ENCODE assay signal across 15 cellular contexts in the genomic region with DNA sequence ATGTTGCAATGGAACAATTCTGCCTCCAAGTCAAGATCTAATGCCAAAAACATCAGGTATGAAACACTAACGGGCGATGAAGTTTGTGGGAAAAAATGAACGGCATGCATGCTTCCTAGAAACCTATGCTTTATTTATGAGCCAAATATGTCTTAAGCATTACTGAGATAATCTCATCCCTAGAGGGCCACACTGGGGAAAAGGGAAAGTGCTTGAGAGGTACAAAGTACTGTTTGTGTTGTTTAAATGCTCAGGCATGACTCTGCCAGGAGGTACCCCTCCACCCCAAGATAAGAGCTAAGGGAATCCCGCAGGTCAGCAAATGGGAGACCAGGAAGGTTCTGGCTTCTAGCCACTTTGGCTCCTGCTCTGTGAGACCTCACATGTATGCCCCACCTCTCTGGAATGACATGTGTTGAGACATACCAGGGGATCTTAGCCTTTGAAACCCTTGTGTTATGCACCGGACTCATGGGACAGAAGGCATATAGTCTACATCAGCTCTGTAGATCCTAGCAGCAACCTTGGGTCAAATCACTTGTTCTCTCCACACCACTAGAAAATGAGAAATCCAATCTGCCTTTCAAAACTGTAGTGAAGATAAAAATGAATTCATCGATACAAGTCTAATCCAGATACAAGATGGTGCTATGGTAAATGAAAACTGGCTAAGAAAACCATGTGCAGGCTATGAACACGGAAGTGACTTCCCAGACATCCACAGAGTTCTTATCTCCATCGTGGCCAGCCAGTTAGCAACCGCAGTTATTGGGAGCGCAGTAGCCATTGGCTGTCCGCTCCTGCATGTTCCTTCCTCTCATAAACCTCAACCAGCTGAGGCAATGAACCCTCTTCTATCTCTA.
A peak's percentile ranks its signal among the peaks of the same experiment; 100 is the strongest.
DNase-seq lines count a peak whose midpoint lies in the region; ATAC-seq and TF ChIP-seq lines count a peak whose summit lies in the region.
"Had no signal": no experiment of that assay in that cellular context is flagged by ENCODE, and none has a peak within 500 bp of the region (broad histone marks: within the 10 kb centered on the region; RNA-seq: fewer than 3 reads in every experiment).

No MANE protein-coding gene starts in this region.

- in situ Hi-C loops in GM23248 (cut with MboI): no loop called here

- DNase-seq in AG04450 (ENCODE audit: low read depth, low spot score): no peak
- DNase-seq in ascending aorta (ENCODE audit: low spot score in 2 of 2): peak in 1 of 2 donors; percentile 75
- no peak for DNase-seq in glutamatergic neuron
- no peak for DNase-seq in omental fat pad (ENCODE audit: low spot score)
- no peak for DNase-seq in DMS114 treated with DMSO at 0.1 percent for 48 hours (lab: John Stamatoyannopoulos, UW; ENCODE audit: unreplicated experiment)
- DNase-seq in GM23248: no peak
- DNase-seq in 8988T: no peak
- DNase-seq: activated CD4-positive, alpha-beta T cell treated with anti-CD3 and anti-CD28 coated beads for 4 hours; central memory CD4-positive, alpha-beta T cell; DMS79 treated with DMSO at 0.1 percent for 48 hours; GOT3; naive thymus-derived CD4-positive, alpha-beta T cell had no signal

- CTCF ChIA-PET in AG04450 (lab: Charles Lee): interaction anchor here (0.6 to 2.6 kb wide), 3 partner anchors 20 to 62 kb away, joined by 3 to 18 read pairs (median 7); a partner anchor contains a TSS

- peaks cover 100% of the 10 kb centered on the region for H3K79me2 ChIP-seq in GM23248 (ENCODE audit: insufficient read depth)

- no peaks in the 10 kb centered on the region for H3K36me3 Mint-ChIP-seq in glutamatergic neuron (ENCODE audit: unreplicated experiment)

- H3K4me1 ChIP-seq in ascending aorta (peaks cover 24 to 68% of the 10 kb centered on the region in 2 donors), GM23248 (ENCODE audit: insufficient read depth) (peaks cover 47% of the 10 kb centered on the region)

- peaks cover 2% of the 10 kb centered on the region for H3K9me3 Mint-ChIP-seq in glutamatergic neuron (ENCODE audit: unreplicated experiment)
- H3K9me3 Mint-ChIP-seq: activated T-helper 17 cell treated with anti-CD3 and anti-CD28 coated beads, Interleukin-2, amount 50 U/mL, for 72 hours had no signal

- no peak overlapping the region for H2AFZ ChIP-seq in GM23248

- H3F3A ChIP-seq in GM23248 (ENCODE audit: insufficient read depth): peaks cover 55% of the 10 kb centered on the region

- no peak overlapping the region for H3K9ac ChIP-seq in GM23248

- peaks cover 54% of the 10 kb centered on the region for H3K4me1 Mint-ChIP-seq in glutamatergic neuron (ENCODE audit: low read depth, unreplicated experiment)

- no peaks in the 10 kb centered on the region for H3K27me3 Mint-ChIP-seq in glutamatergic neuron (ENCODE audit: unreplicated experiment)
- H3K27me3 Mint-ChIP-seq: activated T-helper 17 cell treated with anti-CD3 and anti-CD28 coated beads, Interleukin-2, amount 50 U/mL, for 72 hours; naive thymus-derived CD4-positive, alpha-beta T cell had no signal

- 94% methylated on average over 11 of the region's 11 CpGs for WGBS in GM23248 (ENCODE audit: low coverage in 1 of 2, low lambda C conversion rate in 2 of 2, missing lambda C conversion rate in 2 of 2), 2 experiments

- peak; percentile 58 for ATAC-seq in omental fat pad (ENCODE audit: low FRiP score)
- no peak for ATAC-seq in HG03520 (IDR thresholded peaks at IDR 0.05; ENCODE audit: unreplicated experiment)
- ATAC-seq: activated T-helper 17 cell treated with anti-CD3 and anti-CD28 coated beads, Interleukin-2, amount 50 U/mL, for 72 hours; naive thymus-derived CD4-positive, alpha-beta T cell had no signal

- H3K36me3 ChIP-seq in ascending aorta (no peaks in the 10 kb centered on the region), GM23248 (ENCODE audit: low read depth) (peaks cover 3% of the 10 kb centered on the region; the same call in 1 of the 2 replicates)

- H3K9me3 ChIP-seq in AG04450 (ENCODE audit: control insufficient read depth, insufficient read depth, low read length): no peaks in the 10 kb centered on the region
- no peaks in the 10 kb centered on the region for H3K9me3 ChIP-seq in ascending aorta
- no peaks in the 10 kb centered on the region for H3K9me3 ChIP-seq in GM23248 (ENCODE audit: low read depth)

- H4K20me1 ChIP-seq in GM23248 (ENCODE audit: insufficient read depth): no peaks in the 10 kb centered on the region

- POLR2A ChIA-PET in AG04450 (lab: Yijun Ruan, JAX): interaction anchor here (0.5 to 1.0 kb wide), 3 partner anchors 49 to 57 kb away, joined by 3 to 7 read pairs (median 3); no protein-coding TSS in a partner anchor

- no peak overlapping the region for H3K4me3 Mint-ChIP-seq in glutamatergic neuron (ENCODE audit: unreplicated experiment)
- H3K4me3 Mint-ChIP-seq: activated T-helper 17 cell treated with anti-CD3 and anti-CD28 coated beads, Interleukin-2, amount 50 U/mL, for 72 hours; naive thymus-derived CD4-positive, alpha-beta T cell had no signal

- H3K27ac ChIP-seq in AG04450 (ENCODE audit: low read depth, low read length) (peak overlapping the region; percentile 47), ascending aorta (peak overlapping the region; percentile 78 to 86), GM23248 (no peak overlapping the region)
- H3K27ac ChIP-seq: epithelial cell of prostate had no signal

- intact Hi-C loops in ascending aorta (cut with DNase I): loop anchor here (5.0 kb wide), 2 partner anchors 34 to 36 kb away; no protein-coding TSS in a partner anchor

- no peaks in the 10 kb centered on the region for H3K9me2 ChIP-seq in GM23248 (ENCODE audit: insufficient read depth)

- H3K27me3 ChIP-seq in AG04450 (ENCODE audit: control insufficient read depth, insufficient read depth, low read length) (no peaks in the 10 kb centered on the region), ascending aorta (no peaks in the 10 kb centered on the region), GM23248 (replicated peaks; ENCODE audit: insufficient read depth) (no peaks in the 10 kb centered on the region)

- TF ChIP-seq CTCF in AG04450 (IDR thresholded peaks at IDR 0.05; ENCODE audit: low read depth, low read length): no peak
- TF ChIP-seq CTCF in ascending aorta (IDR thresholded peaks at IDR 0.05): peak in 1 of 3 experiments; percentile 6
- TF ChIP-seq CTCF in glutamatergic neuron (IDR thresholded peaks at IDR 0.05; ENCODE audit: partially characterized antibody, unreplicated experiment): no peak
- no peak for TF ChIP-seq CTCF in omental fat pad (IDR thresholded peaks at IDR 0.05)

- no peak overlapping the region for H3K4me2 ChIP-seq in GM23248 (ENCODE audit: unreplicated experiment)

- H3K27ac Mint-ChIP-seq in glutamatergic neuron (ENCODE audit: unreplicated experiment): peak overlapping the region; percentile 44

- no peak overlapping the region for H3K4me3 ChIP-seq in AG04450 (ENCODE audit: low read depth, low read length)
- H3K4me3 ChIP-seq in ascending aorta: no peak overlapping the region
- no peak overlapping the region for H3K4me3 ChIP-seq in GM23248
